ENCODE assay signal across 9 cellular contexts in genomic region chr14:35140718-35141581, GRCh38. TPM values are rescaled to one million over a fixed set of nuclear protein-coding genes. Genes with fewer than 3 reads are reported as not detected.
A peak's percentile ranks its signal among the peaks of the same experiment; 100 is the strongest.
DNase-seq lines count a peak whose midpoint lies in the region; ATAC-seq, FAIRE-seq and TF ChIP-seq lines count a peak whose summit lies in the region.
"Had no signal": no experiment of that assay in that cellular context is flagged by ENCODE, and none has a peak within 500 bp of the region (broad histone marks: within the 10 kb centered on the region; RNA-seq: fewer than 3 reads in every experiment).

No MANE protein-coding gene starts in this region.

- TF ChIP-seq EP300 in HepG2 (IDR thresholded peaks at IDR 0.05; ENCODE audit: low read depth in 2 of 2, low read length in 2 of 2) (no peak), HepG2 (CRISPR knock-in tag; IDR thresholded peaks at IDR 0.05; ENCODE audit: borderline replicate concordance) (no peak)

- peaks cover 12% of the 10 kb centered on the region for H3K79me2 ChIP-seq in HepG2 (ENCODE audit: insufficient read depth, low read length)

- TF ChIP-seq CTCF in HEK293 (tag by site-specific recombination; IDR thresholded peaks at IDR 0.05) (no peak), HepG2 (CRISPR knock-in tag; IDR thresholded peaks at IDR 0.05) (peak; percentile 64)

- in situ Hi-C loops in HepG2 (cut with HindIII; ENCODE audit: extremely low pct_ligation_motif_present, low pct_unique_long_range_greater_than_20kb), result loop anchor here (25.0 kb wide), 1 partner anchor 671 kb away; the partner anchor contains the start of gene RALGAPA1

- no peak overlapping the region for H3K4me3 ChIP-seq in CD4-positive, CD25-positive, alpha-beta regulatory T cell (ENCODE audit: low read depth, low read length)
- H3K4me3 ChIP-seq in HEK293 (ENCODE audit: low read depth, low read length) (no peak overlapping the region), HepG2 (replicated peaks in 1 of 3; ENCODE audit: insufficient read depth in 1 of 3, low read depth in 2 of 3, low read length in 3 of 3) (no peak overlapping the region)
- H3K4me3 ChIP-seq: SJSA1 had no signal

- no peaks in the 10 kb centered on the region for H3K27me3 Mint-ChIP-seq in CD4-positive, CD25-positive, alpha-beta regulatory T cell

- no peak overlapping the region for H3K4me2 ChIP-seq in HepG2 (ENCODE audit: low read depth, low read length)

- DNase-seq in CD4-positive, CD25-positive, alpha-beta regulatory T cell, result peak in 2 of 3 donors; percentile 16 to 62
- DNase-seq in HepG2 (ENCODE audit: low spot score), result peak; percentile 68

- no peak for FAIRE-seq in HepG2 (lab: Jason Lieb, UNC)

- H3K4me1 Mint-ChIP-seq in CD4-positive, CD25-positive, alpha-beta regulatory T cell, result peaks cover 0 to 21% (median 15%) of the 10 kb centered on the region in 4 donors

- H2AFZ ChIP-seq in HepG2 (ENCODE audit: low read length), result no peak overlapping the region

- no peaks in the 10 kb centered on the region for H3K27me3 ChIP-seq in CD4-positive, CD25-positive, alpha-beta regulatory T cell (ENCODE audit: control insufficient read depth, insufficient read depth, low read length)
- H3K27me3 ChIP-seq in HepG2 (ENCODE audit: control insufficient read depth in 1 of 2, insufficient read depth in 2 of 2, low read length in 2 of 2), result no peaks in the 10 kb centered on the region
- H3K27me3 ChIP-seq: SJSA1 had no signal

- no peaks in the 10 kb centered on the region for H3K9me3 ChIP-seq in CD4-positive, CD25-positive, alpha-beta regulatory T cell (ENCODE audit: control insufficient read depth in 2 of 2, low read length in 2 of 2)
- H3K9me3 ChIP-seq in HEK293 (ENCODE audit: control insufficient read depth, insufficient read depth, low read depth, low read length) (no peaks in the 10 kb centered on the region), HepG2 (ENCODE audit: low read length) (no peaks in the 10 kb centered on the region)
- H3K9me3 ChIP-seq: SJSA1 had no signal

- H3K9ac ChIP-seq in HepG2 (ENCODE audit: insufficient read depth, low read depth, low read length), result no peak overlapping the region

- no peaks in the 10 kb centered on the region for H3K4me1 ChIP-seq in CD4-positive, CD25-positive, alpha-beta regulatory T cell (ENCODE audit: control insufficient read depth, insufficient read depth, low read length, poor library complexity, severe bottlenecking)
- H3K4me1 ChIP-seq in HEK293 (ENCODE audit: control insufficient read depth, insufficient read depth, low read length), result no peaks in the 10 kb centered on the region
- peaks cover 17% of the 10 kb centered on the region for H3K4me1 ChIP-seq in HepG2 (ENCODE audit: insufficient read depth, low read length)
- H3K4me1 ChIP-seq: SJSA1 had no signal

- H3K9me3 Mint-ChIP-seq in CD4-positive, CD25-positive, alpha-beta regulatory T cell, result no peaks in the 10 kb centered on the region

- H3K27ac Mint-ChIP-seq in CD4-positive, CD25-positive, alpha-beta regulatory T cell, result peak overlapping the region in 2 of 3 donors; percentile 59 to 77

- CTCF ChIA-PET in HEK293 (lab: Yijun Ruan, JAX) (interaction anchor here (0.6 to 6.2 kb wide), 31 partner anchors 9 to 817 kb away, joined by 3 to 70 read pairs (median 4); partner anchors contain the start of genes NFKBIA and PSMA6), HepG2 (lab: Yijun Ruan, JAX; ENCODE audit: low intra/inter-chr PET ratio, low total read pairs) (interaction anchor here (0.8 to 5.1 kb wide), 7 partner anchors 17 to 546 kb away, joined by 3 to 91 read pairs (median 7); partner anchors contain the start of gene NFKBIA)

- POLR2A ChIA-PET in HEK293 (lab: Yijun Ruan, JAX), result interaction anchor here (1.3 to 2.3 kb wide), 2 partner anchors 18 to 263 kb away, joined by 3 to 8 read pairs; partner anchors contain the start of gene NFKBIA
- POLR2A ChIA-PET in HepG2 (lab: Yijun Ruan, JAX), result interaction anchor here (0.7 to 6.2 kb wide), 5 partner anchors 25 to 275 kb away, joined by 3 to 98 read pairs (median 3); partner anchors contain the start of genes NFKBIA and PSMA6

- intact Hi-C loops in HepG2 (cut with micrococcal nuclease; ENCODE audit: unreplicated experiment), result loop anchor here (1.0 to 10.0 kb wide), 5 partner anchors 196 to 674 kb away; no protein-coding TSS in a partner anchor

- H3K36me3 ChIP-seq in CD4-positive, CD25-positive, alpha-beta regulatory T cell (ENCODE audit: control insufficient read depth, insufficient read depth, low read length), result peaks cover 29% of the 10 kb centered on the region
- peaks cover 3 to 17% of the 10 kb centered on the region in 2 experiments; a peak in 2 of 3 replicates for H3K36me3 ChIP-seq in HEK293 (ENCODE audit: control insufficient read depth in 2 of 2, insufficient read depth in 1 of 2, low read length in 2 of 2)
- peaks cover 8 to 25% of the 10 kb centered on the region in 2 experiments; a peak in 4 of 5 replicates for H3K36me3 ChIP-seq in HepG2 (replicated peaks in 1 of 2; ENCODE audit: control insufficient read depth in 1 of 2, insufficient read depth in 2 of 2, low read length in 2 of 2)

- TF ChIP-seq POLR2A in HepG2 (IDR thresholded peaks at IDR 0.05; ENCODE audit: insufficient read depth in 1 of 2, low read depth in 2 of 2, low read length in 2 of 2), result no peak

- H3K27ac ChIP-seq in CD4-positive, CD25-positive, alpha-beta regulatory T cell (ENCODE audit: insufficient read depth, low read length, poor library complexity, severe bottlenecking), result peak overlapping the region; percentile 68
- H3K27ac ChIP-seq in HEK293 (ENCODE audit: extremely low read depth, low read depth, low read length) (no peak overlapping the region), HepG2 (ENCODE audit: extremely low read length, insufficient read depth, low read length) (no peak overlapping the region)
- H3K27ac ChIP-seq: SJSA1 had no signal

- TF ChIP-seq RAD21 in HepG2 (CRISPR knock-in tag; IDR thresholded peaks at IDR 0.05), result peak; percentile 69

- peaks cover 2% of the 10 kb centered on the region for H3K36me3 Mint-ChIP-seq in CD4-positive, CD25-positive, alpha-beta regulatory T cell

- H3K4me3 Mint-ChIP-seq in CD4-positive, CD25-positive, alpha-beta regulatory T cell, result no peak overlapping the region

- ATAC-seq in CD4-positive, CD25-positive, alpha-beta regulatory T cell (ENCODE audit: low read depth in 2 of 2), result peak in 1 of 2 donors; percentile 55
- peak; percentile 53; the same call in 2 of the 3 replicates for ATAC-seq in SK-N-SH treated with all-trans-retinoic acid at 6 μM for 48 hours
- ATAC-seq in HepG2, result no peak
- ATAC-seq in GM18502 (IDR thresholded peaks at IDR 0.05; ENCODE audit: poor library complexity, unreplicated experiment), result no peak
- no peak for ATAC-seq in GM21528 (IDR thresholded peaks at IDR 0.05; ENCODE audit: low FRiP score, unreplicated experiment)
- ATAC-seq in HG02759 (IDR thresholded peaks at IDR 0.05; ENCODE audit: unreplicated experiment), result no peak
- ATAC-seq in activated CD4-positive, CD25-positive, alpha-beta regulatory T cell treated with anti-CD3 and anti-CD28 coated beads, Interleukin-2, amount 50 U/mL, for 24 hours, result no peak

- H4K20me1 ChIP-seq in HepG2 (ENCODE audit: insufficient read depth, low read length), result peaks cover 3% of the 10 kb centered on the region; the same call in 1 of the 2 replicates

- 96% methylated on average over 2 of the region's 2 CpGs for WGBS in HepG2 (ENCODE audit: low lambda C conversion rate)

- BruUV-seq in HepG2 (replicated peaks; lab: Mats Ljungman, UMichigan), result no TSS peak

RNA-seq across cellular contexts. Expression of gene PRORP, which starts 18.6 kb away (rescaled TPM):
- 49.1 TPM for total RNA-seq in CD4-positive, CD25-positive, alpha-beta regulatory T cell
- 10 to 100 TPM; 76.3 to 83.1 (median 77.6) TPM for polyA plus RNA-seq in CD4-positive, CD25-positive, alpha-beta regulatory T cell
- 88.7 and 131 TPM in 2 replicates for total RNA-seq in HepG2 (2016; rRNA removed; fragmentation: Illumina TruSeq; extraction: Trizol)
- 13.8 and 16.8 TPM in 2 replicates for total RNA-seq in HepG2 (2016; cell fraction: cytosol; rRNA removed; fragmentation: Illumina TruSeq; extraction: Trizol; ENCODE audit: low read depth)
- total RNA-seq in HepG2 (2016; cell fraction: insoluble cytoplasmic fraction; rRNA removed; fragmentation: Illumina TruSeq; extraction: Trizol), result 92.4 and 130 TPM in 2 replicates
- 35.4 and 42.4 TPM in 2 replicates for total RNA-seq in HepG2 (2016; cell fraction: membrane; rRNA removed; fragmentation: Illumina TruSeq; extraction: Trizol)
- total RNA-seq in HepG2 (2016; cell fraction: nucleus; rRNA removed; fragmentation: Illumina TruSeq; extraction: Trizol), result 90.7 and 94.1 TPM in 2 replicates
- polyA plus RNA-seq in HepG2 (2011; rRNA removed), result 39.5 and 48.9 TPM in 2 replicates
- polyA plus RNA-seq in HepG2 (2011; cell fraction: cytosol; rRNA removed), result 31.7 and 35.0 TPM in 2 replicates
- 48.8 and 58.1 TPM in 2 replicates for polyA plus RNA-seq in HepG2 (2011; cell fraction: nucleus; rRNA removed)
- polyA plus RNA-seq in HepG2 (2012), result 28.3 and 37.5 TPM in 2 replicates
- 19.5 and 19.9 TPM in 2 replicates for polyA plus RNA-seq in HepG2 (2016; cell fraction: cytosol; fragmentation: Illumina TruSeq; extraction: Trizol; ENCODE audit: low read depth)
- polyA plus RNA-seq in HepG2 (2016; cell fraction: insoluble cytoplasmic fraction; fragmentation: Illumina TruSeq; extraction: Trizol; ENCODE audit: low read depth), result 109 and 122 TPM in 2 replicates
- 35.4 and 36.9 TPM in 2 replicates for polyA plus RNA-seq in HepG2 (2016; cell fraction: membrane; fragmentation: Illumina TruSeq; extraction: Trizol; ENCODE audit: low read depth)
- polyA plus RNA-seq in HepG2 (2016; cell fraction: nucleus; fragmentation: Illumina TruSeq; extraction: Trizol; ENCODE audit: insufficient read depth, low read depth), result 57.9 and 59.7 TPM in 2 replicates
- polyA minus RNA-seq in HepG2 (2011; rRNA and poly(A)+ RNA removed; ENCODE audit: low replicate concordance), result 52.8 and 83.3 TPM in 2 replicates
- polyA minus RNA-seq in HepG2 (2011; cell fraction: cytosol; rRNA and poly(A)+ RNA removed), result 20.3 and 21.2 TPM in 2 replicates
- polyA minus RNA-seq in HepG2 (2011; cell fraction: nucleus; rRNA and poly(A)+ RNA removed), result 93.3 and 97.1 TPM in 2 replicates

RNA-seq across cellular contexts. Expression of gene PPP2R3C, which starts 19.2 kb away (rescaled TPM):
- total RNA-seq in CD4-positive, CD25-positive, alpha-beta regulatory T cell, result 52.6 TPM
- polyA plus RNA-seq in CD4-positive, CD25-positive, alpha-beta regulatory T cell, result 100 to 1,000 TPM in 1 of 4 donors, 10 to 100 TPM in 3; 81.5 to 100 (median 89.3) TPM
- 102 and 140 TPM in 2 replicates for total RNA-seq in HepG2 (2016; rRNA removed; fragmentation: Illumina TruSeq; extraction: Trizol)
- total RNA-seq in HepG2 (2016; cell fraction: cytosol; rRNA removed; fragmentation: Illumina TruSeq; extraction: Trizol; ENCODE audit: low read depth), result 67.2 and 69.3 TPM in 2 replicates
- total RNA-seq in HepG2 (2016; cell fraction: insoluble cytoplasmic fraction; rRNA removed; fragmentation: Illumina TruSeq; extraction: Trizol), result 103 and 132 TPM in 2 replicates
- 98.3 and 109 TPM in 2 replicates for total RNA-seq in HepG2 (2016; cell fraction: membrane; rRNA removed; fragmentation: Illumina TruSeq; extraction: Trizol)
- 70.1 and 86.0 TPM in 2 replicates for total RNA-seq in HepG2 (2016; cell fraction: nucleus; rRNA removed; fragmentation: Illumina TruSeq; extraction: Trizol)
- 49.5 and 63.4 TPM in 2 replicates for polyA plus RNA-seq in HepG2 (2011; rRNA removed)
- 18.2 and 27.5 TPM in 2 replicates for polyA plus RNA-seq in HepG2 (2011; cell fraction: cytosol; rRNA removed)
- 44.1 and 44.3 TPM in 2 replicates for polyA plus RNA-seq in HepG2 (2011; cell fraction: nucleus; rRNA removed)
- polyA plus RNA-seq in HepG2 (2012), result 81.6 and 81.7 TPM in 2 replicates
- polyA plus RNA-seq in HepG2 (2016; cell fraction: cytosol; fragmentation: Illumina TruSeq; extraction: Trizol; ENCODE audit: low read depth), result 47.5 and 54.1 TPM in 2 replicates
- 104 and 106 TPM in 2 replicates for polyA plus RNA-seq in HepG2 (2016; cell fraction: insoluble cytoplasmic fraction; fragmentation: Illumina TruSeq; extraction: Trizol; ENCODE audit: low read depth)
- 73.5 and 78.8 TPM in 2 replicates for polyA plus RNA-seq in HepG2 (2016; cell fraction: membrane; fragmentation: Illumina TruSeq; extraction: Trizol; ENCODE audit: low read depth)
- 113 and 121 TPM in 2 replicates for polyA plus RNA-seq in HepG2 (2016; cell fraction: nucleus; fragmentation: Illumina TruSeq; extraction: Trizol; ENCODE audit: insufficient read depth, low read depth)
- polyA minus RNA-seq in HepG2 (2011; rRNA and poly(A)+ RNA removed; ENCODE audit: low replicate concordance), result 10.0 and 16.5 TPM in 2 replicates
- 18.3 and 22.6 TPM in 2 replicates for polyA minus RNA-seq in HepG2 (2011; cell fraction: cytosol; rRNA and poly(A)+ RNA removed)
- polyA minus RNA-seq in HepG2 (2011; cell fraction: nucleus; rRNA and poly(A)+ RNA removed), result 63.3 and 75.2 TPM in 2 replicates
